ENCODE assay signal across 14 cellular contexts in the genomic region with DNA sequence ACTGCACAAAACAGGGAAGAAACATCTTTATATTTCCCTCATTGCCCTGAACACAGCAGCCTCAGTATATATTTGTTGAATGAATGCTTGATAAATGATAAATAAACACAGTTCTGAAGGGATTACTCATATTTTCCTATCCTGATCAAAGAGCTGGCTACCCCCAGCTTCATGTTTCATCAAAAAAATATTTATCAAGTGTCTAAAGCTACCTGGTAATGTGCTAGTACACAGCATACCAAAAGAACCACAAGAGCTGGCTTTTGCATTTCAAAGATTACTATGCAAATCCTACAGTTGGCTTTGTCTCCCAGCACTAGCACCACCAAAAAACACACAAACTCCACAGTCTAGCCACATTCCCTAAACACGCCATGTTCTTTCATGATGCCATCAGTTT.
DNase-seq lines count a peak whose midpoint lies in the region; TF ChIP-seq lines count a peak whose summit lies in the region.
"Had no signal": no experiment of that assay in that cellular context is flagged by ENCODE, and none has a peak within 500 bp of the region (broad histone marks: within the 10 kb centered on the region; RNA-seq: fewer than 3 reads in every experiment).

No MANE protein-coding gene starts in this region.

- H3F3A ChIP-seq in GM23248 (ENCODE audit: insufficient read depth) (peaks cover 13% of the 10 kb centered on the region; the same call in 1 of the 2 replicates), SK-N-SH (replicated peaks; ENCODE audit: insufficient read depth) (peaks cover 9% of the 10 kb centered on the region)

- H3K4me1 ChIP-seq in GM23248 (ENCODE audit: insufficient read depth) (peaks cover 23% of the 10 kb centered on the region), SK-N-SH (ENCODE audit: control insufficient read depth in 1 of 2, insufficient read depth in 2 of 2, low read depth in 1 of 2, low read length in 1 of 2) (peaks cover 3 to 17% of the 10 kb centered on the region in 2 experiments; a peak in 3 of 4 replicates)
- no peaks in the 10 kb centered on the region for H3K4me1 ChIP-seq in effector memory CD4-positive, alpha-beta T cell (ENCODE audit: control insufficient read depth, insufficient read depth, low read length, poor library complexity, severe bottlenecking)

- H3K27ac ChIP-seq in GM23248: peak overlapping the region; percentile 35
- H3K27ac ChIP-seq in SK-N-SH (ENCODE audit: low read depth in 2 of 2, low read length in 1 of 2): no peak overlapping the region; a peak in 1 of 4 replicates
- no peak overlapping the region for H3K27ac ChIP-seq in effector memory CD4-positive, alpha-beta T cell (ENCODE audit: insufficient read depth, low read length, poor library complexity, severe bottlenecking)
- H3K27ac ChIP-seq: esophagus muscularis mucosa, tibial nerve, WERI-Rb-1 had no signal

- CTCF ChIA-PET in SK-N-SH (lab: Yijun Ruan, JAX): interaction anchor here (1.3 to 1.6 kb wide), 3 partner anchors 16 to 818 kb away, joined by 4 to 8 read pairs (median 5); no protein-coding TSS in a partner anchor

- no peak for TF ChIP-seq RAD21 in SK-N-SH (IDR thresholded peaks at IDR 0.05; ENCODE audit: low read length)

- peak; percentile 40 for DNase-seq in GM23248
- no peak for DNase-seq in SK-N-SH
- peak; percentile 27 for DNase-seq in fibroblast of the conjunctiva (ENCODE audit: low read depth)
- DNase-seq in renal cortical epithelial cell (ENCODE audit: low read depth): peak; percentile 91
- no peak for DNase-seq in effector memory CD4-positive, alpha-beta T cell
- DNase-seq in middle frontal gyrus (ENCODE audit: extremely low spot score, low spot score): no peak
- no peak for DNase-seq in NCI-H510A (lab: John Stamatoyannopoulos, UW)
- no peak for DNase-seq in activated CD8-positive, alpha-beta memory T cell treated with anti-CD3 and anti-CD28 coated beads, Interleukin-2, amount 50 U/mL, for 4 hours
- DNase-seq: activated T-cell treated with anti-CD3 and anti-CD28 coated beads, Interleukin-2, amount 50 U/mL, for 24 hours; RPMI8226; WERI-Rb-1 had no signal

- peak in 1 of 2 experiments; percentile 24; a peak in 1 of 4 replicates for TF ChIP-seq EP300 in SK-N-SH (IDR thresholded peaks at IDR 0.05; ENCODE audit: borderline replicate concordance in 1 of 2, low read depth in 1 of 2, low read length in 1 of 2)

- in situ Hi-C loops in GM23248 (cut with MboI): no loop called here

- WGBS in GM23248 (ENCODE audit: low coverage in 1 of 2, low lambda C conversion rate in 2 of 2, missing lambda C conversion rate in 2 of 2), 2 experiments: 95 to 100% methylated on average over 1 of the region's 1 CpG
- WGBS in SK-N-SH (ENCODE audit: low lambda C conversion rate): 95% methylated on average over 1 of the region's 1 CpG

- POLR2A ChIA-PET in SK-N-SH (lab: Yijun Ruan, JAX): no interaction called here

- H3K79me2 ChIP-seq in GM23248 (ENCODE audit: insufficient read depth) (no peaks in the 10 kb centered on the region; the same call in 1 of the 2 replicates), SK-N-SH (ENCODE audit: insufficient read depth) (no peaks in the 10 kb centered on the region)

- H3K9me2 ChIP-seq in GM23248 (ENCODE audit: insufficient read depth) (no peaks in the 10 kb centered on the region), SK-N-SH (no peaks in the 10 kb centered on the region)

- H3K4me3 ChIP-seq in GM23248: no peak overlapping the region
- no peak overlapping the region for H3K4me3 ChIP-seq in SK-N-SH (ENCODE audit: low read depth in 2 of 2, low read length in 1 of 2)
- H3K4me3 ChIP-seq in effector memory CD4-positive, alpha-beta T cell (ENCODE audit: insufficient read depth, low read depth, low read length, poor library complexity, severe bottlenecking): no peak overlapping the region
- H3K4me3 ChIP-seq: esophagus muscularis mucosa, K562, tibial nerve had no signal

- H3K36me3 ChIP-seq in GM23248 (ENCODE audit: low read depth) (no peaks in the 10 kb centered on the region), SK-N-SH (replicated peaks in 1 of 2; ENCODE audit: control insufficient read depth in 1 of 2, insufficient read depth in 2 of 2, low read length in 1 of 2) (no peaks in the 10 kb centered on the region)
- H3K36me3 ChIP-seq in effector memory CD4-positive, alpha-beta T cell (ENCODE audit: control insufficient read depth, insufficient read depth, low read length): no peaks in the 10 kb centered on the region
- H3K36me3 ChIP-seq: esophagus muscularis mucosa, tibial nerve, WERI-Rb-1 had no signal

- H4K20me1 ChIP-seq in GM23248 (ENCODE audit: insufficient read depth) (no peaks in the 10 kb centered on the region), SK-N-SH (ENCODE audit: insufficient read depth) (no peaks in the 10 kb centered on the region)

- H3K27me3 ChIP-seq in GM23248 (replicated peaks; ENCODE audit: insufficient read depth): no peaks in the 10 kb centered on the region
- no peaks in the 10 kb centered on the region for H3K27me3 ChIP-seq in SK-N-SH (ENCODE audit: insufficient read depth)
- no peaks in the 10 kb centered on the region for H3K27me3 ChIP-seq in effector memory CD4-positive, alpha-beta T cell (replicated peaks; ENCODE audit: control insufficient read depth, insufficient read depth, low read length, poor library complexity, severe bottlenecking)
- H3K27me3 ChIP-seq: esophagus muscularis mucosa, tibial nerve had no signal

- H3K9me3 ChIP-seq in GM23248 (ENCODE audit: low read depth): no peaks in the 10 kb centered on the region
- H3K9me3 ChIP-seq in SK-N-SH: no peaks in the 10 kb centered on the region
- no peaks in the 10 kb centered on the region for H3K9me3 ChIP-seq in effector memory CD4-positive, alpha-beta T cell (ENCODE audit: control insufficient read depth, low read length)
- H3K9me3 ChIP-seq: esophagus muscularis mucosa, tibial nerve had no signal

- H2AFZ ChIP-seq in GM23248 (no peak overlapping the region), SK-N-SH (ENCODE audit: low read depth) (no peak overlapping the region)

- no peak for TF ChIP-seq CTCF in SK-N-SH (IDR thresholded peaks at IDR 0.05)

- H3K9ac ChIP-seq in GM23248: no peak overlapping the region
- H3K9ac ChIP-seq in SK-N-SH: no peak overlapping the region

- H3K4me2 ChIP-seq in GM23248 (ENCODE audit: unreplicated experiment) (peak overlapping the region; percentile 2), SK-N-SH (no peak overlapping the region)

TF ChIP-seq in SK-N-SH, 30 proteins besides CTCF, POLR2A, EP300 and RAD21:
- TF ChIP-seq, protein P1, sequence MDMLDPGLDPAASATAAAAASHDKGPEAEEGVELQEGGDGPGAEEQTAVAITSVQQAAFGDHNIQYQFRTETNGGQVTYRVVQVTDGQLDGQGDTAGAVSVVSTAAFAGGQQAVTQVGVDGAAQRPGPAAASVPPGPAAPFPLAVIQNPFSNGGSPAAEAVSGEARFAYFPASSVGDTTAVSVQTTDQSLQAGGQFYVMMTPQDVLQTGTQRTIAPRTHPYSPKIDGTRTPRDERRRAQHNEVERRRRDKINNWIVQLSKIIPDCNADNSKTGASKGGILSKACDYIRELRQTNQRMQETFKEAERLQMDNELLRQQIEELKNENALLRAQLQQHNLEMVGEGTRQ (IDR thresholded peaks at IDR 0.05; ENCODE audit: borderline replicate concordance, low read depth, low read length): no peak
- TF ChIP-seq, protein P2, sequence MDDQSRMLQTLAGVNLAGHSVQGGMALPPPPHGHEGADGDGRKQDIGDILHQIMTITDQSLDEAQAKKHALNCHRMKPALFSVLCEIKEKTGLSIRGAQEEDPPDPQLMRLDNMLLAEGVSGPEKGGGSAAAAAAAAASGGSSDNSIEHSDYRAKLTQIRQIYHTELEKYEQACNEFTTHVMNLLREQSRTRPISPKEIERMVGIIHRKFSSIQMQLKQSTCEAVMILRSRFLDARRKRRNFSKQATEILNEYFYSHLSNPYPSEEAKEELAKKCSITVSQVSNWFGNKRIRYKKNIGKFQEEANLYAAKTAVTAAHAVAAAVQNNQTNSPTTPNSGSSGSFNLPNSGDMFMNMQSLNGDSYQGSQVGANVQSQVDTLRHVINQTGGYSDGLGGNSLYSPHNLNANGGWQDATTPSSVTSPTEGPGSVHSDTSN (IDR thresholded peaks at IDR 0.05): peak; percentile 72
- TF ChIP-seq JUND (IDR thresholded peaks at IDR 0.05): peak; percentile 43; the same call in 1 of the 2 replicates
- TF ChIP-seq FOSL2 (IDR thresholded peaks at IDR 0.05; ENCODE audit: borderline replicate concordance, low read depth): peak; percentile 32; the same call in 1 of the 2 replicates
- peak; percentile 30 for TF ChIP-seq TCF12 (IDR thresholded peaks at IDR 0.05)

Comparison
In these comparisons a context has a peak if more than half of its experiments do, and no peak if none do; other contexts are left out.
1. DNase-seq: peak in GM23248 (single experiment), fibroblast of the conjunctiva (single experiment) and renal cortical epithelial cell (single experiment); none in SK-N-SH (single experiment), effector memory CD4-positive, alpha-beta T cell (0 of 3), middle frontal gyrus (single experiment), NCI-H510A (single experiment) and activated CD8-positive, alpha-beta memory T cell treated with anti-CD3 and anti-CD28 coated beads, Interleukin-2, amount 50 U/mL, for 4 hours (single experiment).